ENCODE assay signal across 8 cellular contexts in the genomic region with DNA sequence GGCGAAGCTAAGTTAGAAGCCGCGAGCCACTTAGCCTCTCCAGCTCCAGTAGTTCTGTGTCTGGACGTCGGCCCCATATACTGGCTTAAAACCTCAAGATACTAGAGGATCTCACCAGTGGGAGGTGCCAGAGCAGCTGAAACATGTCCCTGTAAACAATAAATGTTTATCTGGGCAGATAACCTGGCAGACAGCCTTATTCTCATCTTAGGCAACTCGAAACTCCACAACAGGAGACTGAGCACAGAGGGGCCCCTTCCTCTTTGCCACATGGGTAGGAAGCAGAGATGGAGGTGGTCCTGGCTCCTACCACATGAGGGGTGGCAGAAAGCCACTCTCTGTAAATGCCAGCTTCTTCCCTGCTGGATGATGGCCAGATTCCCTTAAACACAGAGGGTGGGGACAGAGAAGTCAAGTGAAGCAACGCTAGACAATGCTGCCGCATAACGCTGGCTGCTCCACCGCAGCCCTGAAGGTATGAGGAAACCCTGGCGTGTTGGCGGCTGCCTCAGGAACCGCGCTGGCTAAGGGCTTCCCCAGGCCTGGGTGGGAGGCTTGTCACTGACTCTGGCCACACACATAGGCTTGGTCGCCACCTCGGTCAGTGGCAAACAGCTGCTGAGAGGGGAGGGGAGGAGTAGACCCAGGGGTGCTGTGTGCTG.
DNase-seq lines count a peak whose midpoint lies in the region; ATAC-seq, FAIRE-seq and TF ChIP-seq lines count a peak whose summit lies in the region.

No MANE protein-coding gene starts in this region.

- no peaks in the 10 kb centered on the region for H3K36me3 ChIP-seq in ovary

- ATAC-seq in SK-N-SH treated with all-trans-retinoic acid at 6 μM for 48 hours (peak; percentile 39), GM18873 (IDR thresholded peaks at IDR 0.05; ENCODE audit: low FRiP score, unreplicated experiment) (no peak), HG03457 (IDR thresholded peaks at IDR 0.05; ENCODE audit: unreplicated experiment) (no peak)

- H3K4me3 Mint-ChIP-seq in T-helper 1 cell treated with Interleukin-12 subunit alpha and Interleukin-12 subunit beta and Interleukin-4 antibody, amounts not matched to agents 30 μg/mL and 1 μg/mL, for 36 hours, result no peak overlapping the region

- intact Hi-C loops in ovary (cut with DNase I), result loop anchor here in 2 of 4 donors (5.0 to 10.0 kb wide), 2 partner anchors 50 to 52 kb away; no protein-coding TSS in a partner anchor

- H3K9me3 Mint-ChIP-seq in T-helper 1 cell treated with Interleukin-12 subunit alpha and Interleukin-12 subunit beta and Interleukin-4 antibody, amounts not matched to agents 30 μg/mL and 1 μg/mL, for 36 hours, result no peaks in the 10 kb centered on the region

- peaks cover 27% of the 10 kb centered on the region for H3K4me1 Mint-ChIP-seq in T-helper 1 cell treated with Interleukin-12 subunit alpha and Interleukin-12 subunit beta and Interleukin-4 antibody, amounts not matched to agents 30 μg/mL and 1 μg/mL, for 36 hours (ENCODE audit: low read depth)

- H3K27ac ChIP-seq in ovary, result peak overlapping the region; percentile 24 to 41

- H3K27ac Mint-ChIP-seq in T-helper 1 cell treated with Interleukin-12 subunit alpha and Interleukin-12 subunit beta and Interleukin-4 antibody, amounts not matched to agents 30 μg/mL and 1 μg/mL, for 36 hours, result peak overlapping the region; percentile 55

- no peak for DNase-seq in T-helper 1 cell
- peak; percentile 37 to 50 for DNase-seq in frontal cortex (ENCODE audit: low spot score in 2 of 2)
- peak; percentile 53 to 65 (median 59) for DNase-seq in ovary
- no peak for DNase-seq in activated naive CD4-positive, alpha-beta T cell treated with Interleukin-2 at 50 U/mL for 16 hours

- 32 to 44% (median 42%) methylated on average over 16 of the region's 16 CpGs for WGBS in ovary, 3 donors

- no peak overlapping the region for H3K4me3 ChIP-seq in ovary

- H3K36me3 Mint-ChIP-seq in T-helper 1 cell treated with Interleukin-12 subunit alpha and Interleukin-12 subunit beta and Interleukin-4 antibody, amounts not matched to agents 30 μg/mL and 1 μg/mL, for 36 hours (ENCODE audit: low read depth), result peaks cover 16% of the 10 kb centered on the region

- no peaks in the 10 kb centered on the region for H3K27me3 ChIP-seq in ovary

- H3K27me3 Mint-ChIP-seq in T-helper 1 cell treated with Interleukin-12 subunit alpha and Interleukin-12 subunit beta and Interleukin-4 antibody, amounts not matched to agents 30 μg/mL and 1 μg/mL, for 36 hours (ENCODE audit: low read depth), result no peaks in the 10 kb centered on the region

- H3K9me3 ChIP-seq in ovary, result no peaks in the 10 kb centered on the region

- no peak for TF ChIP-seq CTCF in ovary (IDR thresholded peaks at IDR 0.05)

- FAIRE-seq in frontal cortex (lab: Jason Lieb, UNC), result no peak

- peaks cover 13% of the 10 kb centered on the region for H3K4me1 ChIP-seq in ovary (ENCODE audit: insufficient read depth)

- no peak for TF ChIP-seq POLR2A in ovary (IDR thresholded peaks at IDR 0.05)

- no peak for TF ChIP-seq EP300 in ovary (IDR thresholded peaks at IDR 0.05)

TF ChIP-seq in SK-N-SH treated with all-trans-retinoic acid at 6 μM for 48 hours, 23 proteins besides CTCF, POLR2A, EP300 and RAD21:
- no peak for TF ChIP-seq OSR1 (CRISPR knock-in tag; IDR thresholded peaks at IDR 0.05)
- TF ChIP-seq, protein P1, sequence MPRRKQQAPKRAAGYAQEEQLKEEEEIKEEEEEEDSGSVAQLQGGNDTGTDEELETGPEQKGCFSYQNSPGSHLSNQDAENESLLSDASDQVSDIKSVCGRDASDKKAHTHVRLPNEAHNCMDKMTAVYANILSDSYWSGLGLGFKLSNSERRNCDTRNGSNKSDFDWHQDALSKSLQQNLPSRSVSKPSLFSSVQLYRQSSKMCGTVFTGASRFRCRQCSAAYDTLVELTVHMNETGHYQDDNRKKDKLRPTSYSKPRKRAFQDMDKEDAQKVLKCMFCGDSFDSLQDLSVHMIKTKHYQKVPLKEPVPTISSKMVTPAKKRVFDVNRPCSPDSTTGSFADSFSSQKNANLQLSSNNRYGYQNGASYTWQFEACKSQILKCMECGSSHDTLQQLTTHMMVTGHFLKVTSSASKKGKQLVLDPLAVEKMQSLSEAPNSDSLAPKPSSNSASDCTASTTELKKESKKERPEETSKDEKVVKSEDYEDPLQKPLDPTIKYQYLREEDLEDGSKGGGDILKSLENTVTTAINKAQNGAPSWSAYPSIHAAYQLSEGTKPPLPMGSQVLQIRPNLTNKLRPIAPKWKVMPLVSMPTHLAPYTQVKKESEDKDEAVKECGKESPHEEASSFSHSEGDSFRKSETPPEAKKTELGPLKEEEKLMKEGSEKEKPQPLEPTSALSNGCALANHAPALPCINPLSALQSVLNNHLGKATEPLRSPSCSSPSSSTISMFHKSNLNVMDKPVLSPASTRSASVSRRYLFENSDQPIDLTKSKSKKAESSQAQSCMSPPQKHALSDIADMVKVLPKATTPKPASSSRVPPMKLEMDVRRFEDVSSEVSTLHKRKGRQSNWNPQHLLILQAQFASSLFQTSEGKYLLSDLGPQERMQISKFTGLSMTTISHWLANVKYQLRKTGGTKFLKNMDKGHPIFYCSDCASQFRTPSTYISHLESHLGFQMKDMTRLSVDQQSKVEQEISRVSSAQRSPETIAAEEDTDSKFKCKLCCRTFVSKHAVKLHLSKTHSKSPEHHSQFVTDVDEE (CRISPR knock-in tag; IDR thresholded peaks at IDR 0.05), result 0 out of 2 replicates have a peak, but pooled peaks have one; percentile 26

Comparison
In these comparisons a context has a peak if more than half of its experiments do, and no peak if none do; other contexts are left out.
1. DNase-seq: peak in frontal cortex (2 of 2) and ovary (5 of 5); none in T-helper 1 cell (0 of 5) and activated naive CD4-positive, alpha-beta T cell treated with Interleukin-2 at 50 U/mL for 16 hours (single experiment).